Comparison of ENCODE assay signal across 1 cellular context in genomic region chr22:41697126-41697775, GRCh38.
A peak's percentile ranks its signal among the peaks of the same experiment; 100 is the strongest.
TF ChIP-seq lines count a peak whose summit lies in the region.

No MANE protein-coding gene starts in this region.

TF ChIP-seq in K562, 482 proteins besides CTCF, POLR2A, EP300 and RAD21 (continues in another document):
- peak; percentile 85 for TF ChIP-seq ARID2 (IDR thresholded peaks at IDR 0.05)
- no peak for TF ChIP-seq RBM14 (IDR thresholded peaks at IDR 0.05; ENCODE audit: borderline replicate concordance, insufficient read depth, low read depth, low read length)
- TF ChIP-seq SMC3 (conservative IDR thresholded peaks at IDR 0.05; ENCODE audit: insufficient read depth, low read depth, low read length) = peak; percentile 80
- 0 out of 4 replicates have a peak, but pooled peaks of 1 of the 2 experiments have one; percentile 17 for TF ChIP-seq NRF1 (conservative IDR thresholded peaks at IDR 0.05 in 1 of 2, IDR thresholded peaks at IDR 0.05 in 1 of 2)
- TF ChIP-seq SREBF2 (CRISPR knock-in tag; IDR thresholded peaks at IDR 0.05) = no peak
- TF ChIP-seq SMARCA4 (IDR thresholded peaks at IDR 0.05) = 0 out of 2 replicates have a peak, but pooled peaks have one; percentile 45
- no peak for TF ChIP-seq RBM22 (IDR thresholded peaks at IDR 0.05; ENCODE audit: low read depth, low read length, poor library complexity, severe bottlenecking)
- TF ChIP-seq TFAP4 (CRISPR knock-in tag; IDR thresholded peaks at IDR 0.05; ENCODE audit: borderline replicate concordance) = peak; percentile 35; the same call in 1 of the 2 replicates
- TF ChIP-seq ZBTB7A (IDR thresholded peaks at IDR 0.05; ENCODE audit: borderline replicate concordance, control insufficient read depth, low read depth, low read length) = peak; percentile 55; the same call in 1 of the 2 replicates
- TF ChIP-seq L3MBTL2 (IDR thresholded peaks at IDR 0.05) = peak; percentile 54
- no peak for TF ChIP-seq HDGF (IDR thresholded peaks at IDR 0.05)
- TF ChIP-seq SRSF1 (IDR thresholded peaks at IDR 0.05; ENCODE audit: low read depth, low read length) = no peak
- peak; percentile 56; the same call in 1 of the 2 replicates for TF ChIP-seq STAG1 (CRISPR knock-in tag; IDR thresholded peaks at IDR 0.05; ENCODE audit: borderline replicate concordance)
- TF ChIP-seq MCM3 (IDR thresholded peaks at IDR 0.05) = no peak
- TF ChIP-seq ATF3 (IDR thresholded peaks at IDR 0.05) = no peak
- TF ChIP-seq ATF3 (CRISPR knock-in tag; conservative IDR thresholded peaks at IDR 0.05) = no peak
- no peak for TF ChIP-seq ZBED1 (IDR thresholded peaks at IDR 0.05)
- no peak for TF ChIP-seq MTA3 (IDR thresholded peaks at IDR 0.05; ENCODE audit: borderline replicate concordance)
- TF ChIP-seq POLR2AphosphoS5 (IDR thresholded peaks at IDR 0.05; ENCODE audit: control insufficient read depth, insufficient read depth, low read depth, low read length) = no peak
- peak; percentile 35; the same call in 1 of the 2 replicates for TF ChIP-seq JUND (IDR thresholded peaks at IDR 0.05; ENCODE audit: borderline replicate concordance, low read depth, low read length)
- no peak for TF ChIP-seq JUND (tag; IDR thresholded peaks at IDR 0.05; ENCODE audit: borderline replicate concordance, low read depth, low read length)
- no peak for TF ChIP-seq ETS2 (tag; IDR thresholded peaks at IDR 0.05; ENCODE audit: borderline replicate concordance, poor library complexity, severe bottlenecking)
- no peak for TF ChIP-seq ARID1B (IDR thresholded peaks at IDR 0.05)
- 0 out of 4 replicates have a peak, but pooled peaks of 1 of the 2 experiments have one; percentile 47 for TF ChIP-seq MAZ (CRISPR knock-in tag; conservative IDR thresholded peaks at IDR 0.05 in 1 of 2, IDR thresholded peaks at IDR 0.05 in 1 of 2)
- 0 out of 4 replicates have a peak, but pooled peaks of 1 of the 2 experiments have one; percentile 19 for TF ChIP-seq SIN3A (IDR thresholded peaks at IDR 0.05; ENCODE audit: borderline replicate concordance in 2 of 2, control insufficient read depth in 1 of 2, low read depth in 2 of 2, low read length in 2 of 2)
- TF ChIP-seq GMEB1 (CRISPR knock-in tag; IDR thresholded peaks at IDR 0.05) = no peak
- TF ChIP-seq ZNF184 (CRISPR knock-in tag; IDR thresholded peaks at IDR 0.05) = no peak
- no peak for TF ChIP-seq TCF7 (IDR thresholded peaks at IDR 0.05; ENCODE audit: borderline replicate concordance)
- TF ChIP-seq KLF16 (IDR thresholded peaks at IDR 0.05) = peak; percentile 45; the same call in 1 of the 2 replicates
- TF ChIP-seq RBFOX2 (IDR thresholded peaks at IDR 0.05; ENCODE audit: low read depth, low read length) = 0 out of 2 replicates have a peak, but pooled peaks have one; percentile 12
- no peak for TF ChIP-seq ELK1 (CRISPR knock-in tag; IDR thresholded peaks at IDR 0.05)
- TF ChIP-seq TEAD2 (tag; IDR thresholded peaks at IDR 0.05) = peak; percentile 74; the same call in 1 of the 2 replicates
- peak; percentile 35; the same call in 1 of the 2 replicates for TF ChIP-seq EP400 (IDR thresholded peaks at IDR 0.05)
- TF ChIP-seq RFX7 (CRISPR knock-in tag; IDR thresholded peaks at IDR 0.05) = no peak
- TF ChIP-seq HDAC8 (tag; IDR thresholded peaks at IDR 0.05) = no peak
- no peak for TF ChIP-seq CHD7 (IDR thresholded peaks at IDR 0.05; ENCODE audit: low read depth, low read length)
- TF ChIP-seq GATAD2B (IDR thresholded peaks at IDR 0.05; ENCODE audit: borderline replicate concordance) = 0 out of 2 replicates have a peak, but pooled peaks have one; percentile 21
- TF ChIP-seq, protein P1, sequence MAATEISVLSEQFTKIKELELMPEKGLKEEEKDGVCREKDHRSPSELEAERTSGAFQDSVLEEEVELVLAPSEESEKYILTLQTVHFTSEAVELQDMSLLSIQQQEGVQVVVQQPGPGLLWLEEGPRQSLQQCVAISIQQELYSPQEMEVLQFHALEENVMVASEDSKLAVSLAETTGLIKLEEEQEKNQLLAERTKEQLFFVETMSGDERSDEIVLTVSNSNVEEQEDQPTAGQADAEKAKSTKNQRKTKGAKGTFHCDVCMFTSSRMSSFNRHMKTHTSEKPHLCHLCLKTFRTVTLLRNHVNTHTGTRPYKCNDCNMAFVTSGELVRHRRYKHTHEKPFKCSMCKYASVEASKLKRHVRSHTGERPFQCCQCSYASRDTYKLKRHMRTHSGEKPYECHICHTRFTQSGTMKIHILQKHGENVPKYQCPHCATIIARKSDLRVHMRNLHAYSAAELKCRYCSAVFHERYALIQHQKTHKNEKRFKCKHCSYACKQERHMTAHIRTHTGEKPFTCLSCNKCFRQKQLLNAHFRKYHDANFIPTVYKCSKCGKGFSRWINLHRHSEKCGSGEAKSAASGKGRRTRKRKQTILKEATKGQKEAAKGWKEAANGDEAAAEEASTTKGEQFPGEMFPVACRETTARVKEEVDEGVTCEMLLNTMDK (IDR thresholded peaks at IDR 0.05; ENCODE audit: borderline replicate concordance, insufficient read depth, low read depth, low read length, poor library complexity, severe bottlenecking) = peak; percentile 74
- TF ChIP-seq ZNF316 (IDR thresholded peaks at IDR 0.05) = no peak
- peak; percentile 50; the same call in 1 of the 2 replicates for TF ChIP-seq MYC (IDR thresholded peaks at IDR 0.05; ENCODE audit: low read depth, low read length)
- no peak for TF ChIP-seq MYC (CRISPR knock-in tag; IDR thresholded peaks at IDR 0.05; ENCODE audit: borderline replicate concordance, low read depth)
- no peak for TF ChIP-seq RHOXF2B (CRISPR knock-in tag; conservative IDR thresholded peaks at IDR 0.05)
